In the genomic region with DNA sequence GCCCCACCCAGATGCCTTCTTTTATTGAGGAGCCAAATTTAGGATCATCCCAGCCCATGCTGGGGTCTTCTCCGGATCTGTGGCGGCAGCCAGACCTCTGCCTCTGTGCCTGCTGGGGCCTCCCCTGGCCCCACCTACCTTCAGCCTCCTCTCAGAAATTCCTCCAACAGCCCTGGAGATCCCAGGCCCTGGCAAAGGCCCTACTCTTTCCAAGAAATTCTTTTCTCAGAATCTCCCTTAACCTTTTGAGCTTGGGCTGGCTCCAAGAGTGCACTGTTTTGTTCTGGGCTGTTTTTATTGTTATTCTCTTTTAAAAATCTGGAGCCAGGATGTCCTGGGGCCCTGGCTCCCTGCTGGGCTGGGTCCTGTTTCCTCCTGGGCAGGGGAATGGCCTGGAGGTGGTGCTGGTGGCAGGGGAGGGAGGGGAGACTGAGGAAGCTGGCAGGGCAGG, we compare ENCODE assay signal across 23 cellular contexts. TPM values are rescaled to one million over a fixed set of nuclear protein-coding genes. Genes with fewer than 3 reads are reported as not detected.
DNase-seq lines count a peak whose midpoint lies in the region; ATAC-seq and TF ChIP-seq lines count a peak whose summit lies in the region.
"Had no signal": no experiment of that assay in that cellular context is flagged by ENCODE, and none has a peak within 500 bp of the region (broad histone marks: within the 10 kb centered on the region; RNA-seq: fewer than 3 reads in every experiment).

No MANE protein-coding gene starts in this region.

- no peaks in the 10 kb centered on the region for H3K9me3 ChIP-seq in right atrium auricular region
- no peaks in the 10 kb centered on the region for H3K9me3 ChIP-seq in aorta (ENCODE audit: control insufficient read depth, low read length)
- H3K9me3 ChIP-seq: BE2C, prostate gland had no signal

- DNase-seq in Right ventricle myocardium superior, result peak; percentile 60
- DNase-seq in right atrium auricular region (ENCODE audit: low spot score), result no peak
- peak; percentile 55 for DNase-seq in fibroblast of pulmonary artery (ENCODE audit: low read depth)
- DNase-seq in memory B cell (ENCODE audit: low spot score in 2 of 2), result no peak
- peak; percentile 34 to 73 for DNase-seq in aorta
- DNase-seq in activated effector memory CD4-positive, alpha-beta T cell treated with anti-CD3 and anti-CD28 coated beads, Interleukin-2, amount 50 U/mL, for 16 hours, result no peak
- no peak for DNase-seq in T-cell
- DNase-seq: activated CD4-positive, alpha-beta T cell treated with anti-CD3 and anti-CD28 coated beads for 4 hours; activated CD8-positive, alpha-beta memory T cell treated with anti-CD3 and anti-CD28 coated beads, Interleukin-2, amount 10 ng/mL, durations not matched to agents 7 days and 5 days; activated naive CD8-positive, alpha-beta T cell treated with anti-CD3 and anti-CD28 coated beads for 36 hours; BE2C; COR-L47; foreskin melanocyte; midbrain; NCI-H1436 treated with DMSO at 0.1 percent for 48 hours; NCI-H526; SW 1271 had no signal

- intact Hi-C loops in Right ventricle myocardium superior (cut with DNase I) (no loop called here), aorta (cut with DNase I) (no loop called here)

- CTCF ChIA-PET in T-cell (lab: Charles Lee), result no interaction called here

- 36 to 44% methylated on average over 2 of the region's 2 CpGs for WGBS in aorta, 2 donors

- H3K36me3 Mint-ChIP-seq in memory B cell, result peaks cover 53% of the 10 kb centered on the region
- H3K36me3 Mint-ChIP-seq in T-cell, result peaks cover 79% of the 10 kb centered on the region

- H3K4me3 Mint-ChIP-seq in memory B cell (no peak overlapping the region), T-cell (no peak overlapping the region)
- H3K4me3 Mint-ChIP-seq: activated CD8-positive, alpha-beta memory T cell treated with anti-CD3 and anti-CD28 coated beads, Interleukin-2, amount 10 ng/mL, durations not matched to agents 7 days and 5 days; activated naive CD8-positive, alpha-beta T cell treated with anti-CD3 and anti-CD28 coated beads for 36 hours; activated T-helper 17 cell treated with anti-CD3 and anti-CD28 coated beads, Interleukin-2, amount 50 U/mL, for 72 hours; brain had no signal

- H3K4me3 ChIP-seq in right atrium auricular region, result no peak overlapping the region
- no peak overlapping the region for H3K4me3 ChIP-seq in fibroblast of pulmonary artery (replicated peaks; ENCODE audit: low read depth, low read length)
- H3K4me3 ChIP-seq in aorta (ENCODE audit: low read length in 2 of 2), result no peak overlapping the region
- H3K4me3 ChIP-seq: prostate gland had no signal

- H3K9me3 Mint-ChIP-seq in memory B cell (no peaks in the 10 kb centered on the region), T-cell (no peaks in the 10 kb centered on the region)
- H3K9me3 Mint-ChIP-seq: activated naive CD8-positive, alpha-beta T cell treated with anti-CD3 and anti-CD28 coated beads for 36 hours; activated T-helper 17 cell treated with anti-CD3 and anti-CD28 coated beads, Interleukin-2, amount 50 U/mL, for 72 hours; brain had no signal

- no peaks in the 10 kb centered on the region for H3K4me1 Mint-ChIP-seq in memory B cell
- no peaks in the 10 kb centered on the region for H3K4me1 Mint-ChIP-seq in T-cell
- H3K4me1 Mint-ChIP-seq: activated naive CD8-positive, alpha-beta T cell treated with anti-CD3 and anti-CD28 coated beads for 36 hours; brain had no signal

- POLR2A ChIA-PET in T-cell (lab: Charles Lee), result no interaction called here

- H3K36me3 ChIP-seq in right atrium auricular region (peaks cover 55% of the 10 kb centered on the region), aorta (ENCODE audit: control insufficient read depth in 1 of 2, insufficient read depth in 2 of 2, low read length in 1 of 2) (peaks cover 0 to 2% of the 10 kb centered on the region in 2 donors)
- H3K36me3 ChIP-seq: prostate gland had no signal

- H3K27ac ChIP-seq in right atrium auricular region (no peak overlapping the region), aorta (ENCODE audit: low read depth in 1 of 2, low read length in 2 of 2) (no peak overlapping the region)
- H3K27ac ChIP-seq: prostate gland had no signal

- H3K27ac Mint-ChIP-seq in memory B cell, result peak overlapping the region; percentile 32
- H3K27ac Mint-ChIP-seq in T-cell, result no peak overlapping the region
- H3K27ac Mint-ChIP-seq: activated CD8-positive, alpha-beta memory T cell treated with anti-CD3 and anti-CD28 coated beads, Interleukin-2, amount 10 ng/mL, durations not matched to agents 7 days and 5 days; activated naive CD8-positive, alpha-beta T cell treated with anti-CD3 and anti-CD28 coated beads for 36 hours; brain had no signal

- H3K27me3 ChIP-seq in right atrium auricular region (no peaks in the 10 kb centered on the region), aorta (ENCODE audit: control insufficient read depth in 1 of 2, insufficient read depth in 2 of 2, low read length in 1 of 2) (no peaks in the 10 kb centered on the region)
- H3K27me3 ChIP-seq: BE2C had no signal

- TF ChIP-seq CTCF in right atrium auricular region (IDR thresholded peaks at IDR 0.05), result no peak
- no peak for TF ChIP-seq CTCF in fibroblast of pulmonary artery (IDR thresholded peaks at IDR 0.05; ENCODE audit: low read length, missing control alignments)

- H3K27me3 Mint-ChIP-seq in memory B cell (no peaks in the 10 kb centered on the region), T-cell (no peaks in the 10 kb centered on the region)
- H3K27me3 Mint-ChIP-seq: activated CD8-positive, alpha-beta memory T cell treated with anti-CD3 and anti-CD28 coated beads, Interleukin-2, amount 10 ng/mL, durations not matched to agents 7 days and 5 days; activated naive CD8-positive, alpha-beta T cell treated with anti-CD3 and anti-CD28 coated beads for 36 hours; activated T-helper 17 cell treated with anti-CD3 and anti-CD28 coated beads, Interleukin-2, amount 50 U/mL, for 72 hours; brain had no signal

- peak; percentile 47 for ATAC-seq in Right ventricle myocardium superior (ENCODE audit: poor library complexity)
- no peak for ATAC-seq in memory B cell (ENCODE audit: low read depth)
- ATAC-seq in aorta (ENCODE audit: low FRiP score), result peak; percentile 52
- no peak for ATAC-seq in SK-N-SH treated with all-trans-retinoic acid at 6 μM for 48 hours
- ATAC-seq in T-cell (replicated peaks in 1 of 4), result no peak
- ATAC-seq: activated CD8-positive, alpha-beta memory T cell treated with anti-CD3 and anti-CD28 coated beads, Interleukin-2, amount 10 ng/mL, durations not matched to agents 7 days and 5 days; activated T-helper 17 cell treated with anti-CD3 and anti-CD28 coated beads, Interleukin-2, amount 50 U/mL, for 72 hours had no signal

- H3K4me1 ChIP-seq in right atrium auricular region, result peaks cover 0 to 37% of the 10 kb centered on the region in 2 donors
- no peaks in the 10 kb centered on the region for H3K4me1 ChIP-seq in aorta (ENCODE audit: control insufficient read depth in 1 of 2, insufficient read depth in 2 of 2, low read length in 2 of 2)
- H3K4me1 ChIP-seq: BE2C, prostate gland had no signal

TF ChIP-seq in SK-N-SH treated with all-trans-retinoic acid at 6 μM for 48 hours, 23 proteins besides CTCF, POLR2A, EP300 and RAD21:
- TF ChIP-seq, protein P1, sequence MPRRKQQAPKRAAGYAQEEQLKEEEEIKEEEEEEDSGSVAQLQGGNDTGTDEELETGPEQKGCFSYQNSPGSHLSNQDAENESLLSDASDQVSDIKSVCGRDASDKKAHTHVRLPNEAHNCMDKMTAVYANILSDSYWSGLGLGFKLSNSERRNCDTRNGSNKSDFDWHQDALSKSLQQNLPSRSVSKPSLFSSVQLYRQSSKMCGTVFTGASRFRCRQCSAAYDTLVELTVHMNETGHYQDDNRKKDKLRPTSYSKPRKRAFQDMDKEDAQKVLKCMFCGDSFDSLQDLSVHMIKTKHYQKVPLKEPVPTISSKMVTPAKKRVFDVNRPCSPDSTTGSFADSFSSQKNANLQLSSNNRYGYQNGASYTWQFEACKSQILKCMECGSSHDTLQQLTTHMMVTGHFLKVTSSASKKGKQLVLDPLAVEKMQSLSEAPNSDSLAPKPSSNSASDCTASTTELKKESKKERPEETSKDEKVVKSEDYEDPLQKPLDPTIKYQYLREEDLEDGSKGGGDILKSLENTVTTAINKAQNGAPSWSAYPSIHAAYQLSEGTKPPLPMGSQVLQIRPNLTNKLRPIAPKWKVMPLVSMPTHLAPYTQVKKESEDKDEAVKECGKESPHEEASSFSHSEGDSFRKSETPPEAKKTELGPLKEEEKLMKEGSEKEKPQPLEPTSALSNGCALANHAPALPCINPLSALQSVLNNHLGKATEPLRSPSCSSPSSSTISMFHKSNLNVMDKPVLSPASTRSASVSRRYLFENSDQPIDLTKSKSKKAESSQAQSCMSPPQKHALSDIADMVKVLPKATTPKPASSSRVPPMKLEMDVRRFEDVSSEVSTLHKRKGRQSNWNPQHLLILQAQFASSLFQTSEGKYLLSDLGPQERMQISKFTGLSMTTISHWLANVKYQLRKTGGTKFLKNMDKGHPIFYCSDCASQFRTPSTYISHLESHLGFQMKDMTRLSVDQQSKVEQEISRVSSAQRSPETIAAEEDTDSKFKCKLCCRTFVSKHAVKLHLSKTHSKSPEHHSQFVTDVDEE (CRISPR knock-in tag; IDR thresholded peaks at IDR 0.05), result no peak
- TF ChIP-seq TCF4 (CRISPR knock-in tag; IDR thresholded peaks at IDR 0.05; ENCODE audit: borderline replicate concordance), result no peak
- no peak for TF ChIP-seq GLIS3 (CRISPR knock-in tag; IDR thresholded peaks at IDR 0.05)
- TF ChIP-seq, protein P2, sequence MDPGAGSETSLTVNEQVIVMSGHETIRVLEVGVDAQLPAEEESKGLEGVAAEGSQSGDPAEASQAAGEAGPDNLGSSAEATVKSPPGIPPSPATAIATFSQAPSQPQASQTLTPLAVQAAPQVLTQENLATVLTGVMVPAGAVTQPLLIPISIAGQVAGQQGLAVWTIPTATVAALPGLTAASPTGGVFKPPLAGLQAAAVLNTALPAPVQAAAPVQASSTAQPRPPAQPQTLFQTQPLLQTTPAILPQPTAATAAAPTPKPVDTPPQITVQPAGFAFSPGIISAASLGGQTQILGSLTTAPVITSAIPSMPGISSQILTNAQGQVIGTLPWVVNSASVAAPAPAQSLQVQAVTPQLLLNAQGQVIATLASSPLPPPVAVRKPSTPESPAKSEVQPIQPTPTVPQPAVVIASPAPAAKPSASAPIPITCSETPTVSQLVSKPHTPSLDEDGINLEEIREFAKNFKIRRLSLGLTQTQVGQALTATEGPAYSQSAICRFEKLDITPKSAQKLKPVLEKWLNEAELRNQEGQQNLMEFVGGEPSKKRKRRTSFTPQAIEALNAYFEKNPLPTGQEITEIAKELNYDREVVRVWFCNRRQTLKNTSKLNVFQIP (CRISPR knock-in tag; IDR thresholded peaks at IDR 0.05; ENCODE audit: borderline replicate concordance, low read depth), result no peak

RNA-seq across cellular contexts. Expression of a gene that starts 57.8 kb away (rescaled TPM):
- total RNA-seq in Right ventricle myocardium superior, result 40.1 TPM
- 10 to 100 TPM in 1 of 2 donors, 1 to 10 TPM in 1; 7.1 to 13.2 TPM for total RNA-seq in right atrium auricular region
- total RNA-seq in aorta, result 1 to 10 TPM; 3.1 to 8.6 TPM
- polyA plus RNA-seq in aorta, result under 1 TPM; 0.50 to 0.61 TPM
- total RNA-seq in T-cell, result under 1 TPM in 1 of 5 donors, not detected in 4; 0.20 TPM
- total RNA-seq: A172; activated CD8-positive, alpha-beta memory T cell treated with anti-CD3 and anti-CD28 coated beads, Interleukin-2, amount 10 ng/mL, durations not matched to agents 7 days and 5 days; activated naive CD8-positive, alpha-beta T cell treated with anti-CD3 and anti-CD28 coated beads for 36 hours; Daoy had no signal

Comparison
In these comparisons a context has a peak if more than half of its experiments do, and no peak if none do; other contexts are left out.
1. DNase-seq: peak in Right ventricle myocardium superior (single experiment), fibroblast of pulmonary artery (single experiment) and aorta (2 of 2); none in right atrium auricular region (single experiment), memory B cell (0 of 2), activated effector memory CD4-positive, alpha-beta T cell treated with anti-CD3 and anti-CD28 coated beads, Interleukin-2, amount 50 U/mL, for 16 hours (single experiment) and T-cell (0 of 34).
2. ATAC-seq: peak in Right ventricle myocardium superior (single experiment) and aorta (single experiment); none in memory B cell (single experiment), SK-N-SH treated with all-trans-retinoic acid at 6 μM for 48 hours (single experiment) and T-cell (0 of 4).